ENCODE assay signal across 1 cellular context in genomic region chr11:66855574-66856495, GRCh38.
TF ChIP-seq lines count a peak whose summit lies in the region.

No MANE protein-coding gene starts in this region.

TF ChIP-seq in HepG2, 621 proteins besides CTCF, POLR2A, EP300 and RAD21 (continued from another document):
- no peak for TF ChIP-seq ZNF512B (CRISPR knock-in tag; IDR thresholded peaks at IDR 0.05; ENCODE audit: borderline replicate concordance)
